2 cellular contexts compared by ENCODE assay signal in genomic region chr19:2475018-2475701, GRCh38.
TF ChIP-seq lines count a peak whose summit lies in the region.

No MANE protein-coding gene starts in this region.

TF ChIP-seq in Ishikawa, 13 proteins besides CTCF, POLR2A, EP300 and RAD21:
- no peak for TF ChIP-seq ZBTB7A (IDR thresholded peaks at IDR 0.05; ENCODE audit: low read depth)
- TF ChIP-seq CEBPB (IDR thresholded peaks at IDR 0.05): no peak
- no peak for TF ChIP-seq REST (IDR thresholded peaks at IDR 0.05; ENCODE audit: low read depth)
- no peak for TF ChIP-seq CREB1 (IDR thresholded peaks at IDR 0.05; ENCODE audit: low read depth)
- no peak for TF ChIP-seq FOXM1 (IDR thresholded peaks at IDR 0.05; ENCODE audit: borderline replicate concordance, low read depth)
- peak; percentile 77 for TF ChIP-seq EGR1 (IDR thresholded peaks at IDR 0.05)
- TF ChIP-seq TAF1 (IDR thresholded peaks at IDR 0.05; ENCODE audit: low read depth): peak; percentile 12; the same call in 1 of the 2 replicates
- peak; percentile 87 for TF ChIP-seq MAX (IDR thresholded peaks at IDR 0.05)
- no peak for TF ChIP-seq NFIC (IDR thresholded peaks at IDR 0.05)
- peak; percentile 30; the same call in 1 of the 2 replicates for TF ChIP-seq TCF12 (IDR thresholded peaks at IDR 0.05; ENCODE audit: low read depth)
- TF ChIP-seq YY1 (IDR thresholded peaks at IDR 0.05; ENCODE audit: low read depth): no peak
- peak; percentile 52 for TF ChIP-seq TEAD4 (IDR thresholded peaks at IDR 0.05)
- TF ChIP-seq USF1 (IDR thresholded peaks at IDR 0.05): peak; percentile 36; the same call in 1 of the 2 replicates

TF ChIP-seq in HepG2, 621 proteins besides CTCF, POLR2A, EP300 and RAD21 (continues in another document):
- TF ChIP-seq GATAD2A (CRISPR knock-in tag; IDR thresholded peaks at IDR 0.05) (0 out of 2 replicates have a peak, but pooled peaks have one; percentile 3), SIX4 (CRISPR knock-in tag; IDR thresholded peaks at IDR 0.05) (no peak), ZNF878 (CRISPR knock-in tag; IDR thresholded peaks at IDR 0.05) (no peak), MED13 (CRISPR knock-in tag; IDR thresholded peaks at IDR 0.05) (no peak), THAP9 (CRISPR knock-in tag; IDR thresholded peaks at IDR 0.05; ENCODE audit: borderline replicate concordance) (no peak), ZNF780A (CRISPR knock-in tag; IDR thresholded peaks at IDR 0.05) (no peak), ZNF772 (CRISPR knock-in tag; IDR thresholded peaks at IDR 0.05) (no peak), MXD1 (CRISPR knock-in tag; IDR thresholded peaks at IDR 0.05) (no peak), MAFF (IDR thresholded peaks at IDR 0.05; ENCODE audit: low read depth, low read length) (no peak), SMAD3 (CRISPR knock-in tag; IDR thresholded peaks at IDR 0.05) (no peak), PAWR (CRISPR knock-in tag; IDR thresholded peaks at IDR 0.05; ENCODE audit: borderline replicate concordance) (no peak), ZSCAN9 (CRISPR knock-in tag; IDR thresholded peaks at IDR 0.05; ENCODE audit: borderline replicate concordance) (no peak), RXRB (CRISPR knock-in tag; IDR thresholded peaks at IDR 0.05; ENCODE audit: borderline replicate concordance) (no peak), CENPBD1 (CRISPR knock-in tag; IDR thresholded peaks at IDR 0.05; ENCODE audit: borderline replicate concordance, low read depth) (no peak), ZSCAN29 (CRISPR knock-in tag; conservative IDR thresholded peaks at IDR 0.05) (no peak), ZNF143 (CRISPR knock-in tag; IDR thresholded peaks at IDR 0.05) (no peak), ZC3H13 (CRISPR knock-in tag; IDR thresholded peaks at IDR 0.05) (no peak), ERF (CRISPR knock-in tag; IDR thresholded peaks at IDR 0.05) (no peak), SPEN (CRISPR knock-in tag; IDR thresholded peaks at IDR 0.05; ENCODE audit: low read depth) (no peak), ZNF777 (CRISPR knock-in tag; IDR thresholded peaks at IDR 0.05) (no peak), CREB3 (CRISPR knock-in tag; IDR thresholded peaks at IDR 0.05) (no peak), RERE (CRISPR knock-in tag; IDR thresholded peaks at IDR 0.05; ENCODE audit: low read depth) (no peak), ZNF354B (CRISPR knock-in tag; IDR thresholded peaks at IDR 0.05) (no peak), ARHGAP35 (CRISPR knock-in tag; IDR thresholded peaks at IDR 0.05; ENCODE audit: borderline replicate concordance) (no peak), THAP11 (CRISPR knock-in tag; IDR thresholded peaks at IDR 0.05) (no peak), ZBTB7A (CRISPR knock-in tag; IDR thresholded peaks at IDR 0.05) (peak; percentile 27; the same call in 1 of the 2 replicates), KAT7 (CRISPR knock-in tag; IDR thresholded peaks at IDR 0.05; ENCODE audit: borderline replicate concordance) (no peak), IKZF5 (CRISPR knock-in tag; IDR thresholded peaks at IDR 0.05) (no peak), TRAFD1 (CRISPR knock-in tag; IDR thresholded peaks at IDR 0.05; ENCODE audit: borderline replicate concordance) (no peak), ZNF230 (CRISPR knock-in tag; IDR thresholded peaks at IDR 0.05) (peak; percentile 49; the same call in 1 of the 2 replicates), PHF5A (CRISPR knock-in tag; IDR thresholded peaks at IDR 0.05; ENCODE audit: low read depth, unreplicated experiment) (no peak), SNAPC5 (CRISPR knock-in tag; IDR thresholded peaks at IDR 0.05; ENCODE audit: borderline replicate concordance) (no peak), ZFP37 (CRISPR knock-in tag; IDR thresholded peaks at IDR 0.05; ENCODE audit: borderline replicate concordance) (no peak), AFF4 (CRISPR knock-in tag; IDR thresholded peaks at IDR 0.05) (no peak), ZFP62 (CRISPR knock-in tag; IDR thresholded peaks at IDR 0.05) (no peak), U2AF1 (optimal IDR thresholded peaks at IDR 0.05; ENCODE audit: low read depth, low read length) (peak; percentile 8), CEBPB (IDR thresholded peaks at IDR 0.05; ENCODE audit: borderline replicate concordance, low read depth, low read length) (no peak), ZNF451 (CRISPR knock-in tag; IDR thresholded peaks at IDR 0.05) (0 out of 2 replicates have a peak, but pooled peaks have one; percentile 4)
